ENCODE assay signal across 16 cellular contexts in genomic region chr11:33248416-33248957, GRCh38. TPM values are rescaled to one million over a fixed set of nuclear protein-coding genes. Genes with fewer than 3 reads are reported as not detected.
DNase-seq lines count a peak whose midpoint lies in the region; FAIRE-seq and TF ChIP-seq lines count a peak whose summit lies in the region.
"Had no signal": no experiment of that assay in that cellular context is flagged by ENCODE, and none has a peak within 500 bp of the region (broad histone marks: within the 10 kb centered on the region; RNA-seq: fewer than 3 reads in every experiment).

No MANE protein-coding gene starts in this region.

- no peak overlapping the region for H3K4me3 Mint-ChIP-seq in chondrocyte (ENCODE audit: unreplicated experiment)
- H3K4me3 Mint-ChIP-seq in nephron progenitor cell: no peak overlapping the region
- H3K4me3 Mint-ChIP-seq: activated CD4-positive, alpha-beta T cell treated with anti-CD3 and anti-CD28 coated beads, Interleukin-2, amount 10 ng/mL, durations not matched to agents 7 days and 5 days; CD4-positive, alpha-beta memory T cell had no signal

- H3K4me1 Mint-ChIP-seq in chondrocyte (ENCODE audit: low read depth) (peaks cover 10% of the 10 kb centered on the region), nephron progenitor cell (no peaks in the 10 kb centered on the region)
- H3K4me1 Mint-ChIP-seq: activated CD4-positive, alpha-beta T cell treated with anti-CD3 and anti-CD28 coated beads, Interleukin-2, amount 10 ng/mL, durations not matched to agents 7 days and 5 days; CD4-positive, alpha-beta memory T cell had no signal

- TF ChIP-seq CTCF in chondrocyte (IDR thresholded peaks at IDR 0.05): no peak
- no peak for TF ChIP-seq CTCF in kidney (IDR thresholded peaks at IDR 0.05; ENCODE audit: borderline replicate concordance, extremely low read depth, insufficient read depth)
- TF ChIP-seq CTCF in thyroid gland (IDR thresholded peaks at IDR 0.05): no peak
- TF ChIP-seq CTCF in nephron progenitor cell (IDR thresholded peaks at IDR 0.05): no peak
- TF ChIP-seq CTCF in hepatocyte (IDR thresholded peaks at IDR 0.05; ENCODE audit: poor library complexity): no peak

- H3K27ac Mint-ChIP-seq in chondrocyte (ENCODE audit: unreplicated experiment) (peak overlapping the region; percentile 74), nephron progenitor cell (no peak overlapping the region)
- H3K27ac Mint-ChIP-seq: activated CD4-positive, alpha-beta T cell treated with anti-CD3 and anti-CD28 coated beads, Interleukin-2, amount 10 ng/mL, durations not matched to agents 7 days and 5 days; CD4-positive, alpha-beta memory T cell had no signal

- intact Hi-C loops in kidney (cut with DNase I): no loop called here
- intact Hi-C loops in thyroid gland (cut with DNase I): no loop called here

- no peaks in the 10 kb centered on the region for H4K20me1 ChIP-seq in hepatocyte (ENCODE audit: insufficient read depth, poor library complexity, severe bottlenecking)

- no peak overlapping the region for H3K9ac ChIP-seq in kidney (ENCODE audit: low read length in 2 of 2)

- H3K4me2 ChIP-seq in hepatocyte: no peak overlapping the region

- no peak overlapping the region for H3K4me3 ChIP-seq in kidney (ENCODE audit: low read length in 2 of 2)
- no peak overlapping the region for H3K4me3 ChIP-seq in thyroid gland (replicated peaks in 1 of 3)
- H3K4me3 ChIP-seq in hepatocyte: no peak overlapping the region

- WGBS in thyroid gland, 2 donors: 40 to 45% methylated on average over 5 of the region's 5 CpGs
- WGBS in hepatocyte (ENCODE audit: low lambda C conversion rate, missing lambda C conversion rate): 91% methylated on average over 5 of the region's 5 CpGs

- H3K9me3 Mint-ChIP-seq in chondrocyte (ENCODE audit: low read depth) (no peaks in the 10 kb centered on the region), nephron progenitor cell (peaks cover 3% of the 10 kb centered on the region)
- H3K9me3 Mint-ChIP-seq: activated CD4-positive, alpha-beta T cell treated with anti-CD3 and anti-CD28 coated beads, Interleukin-2, amount 10 ng/mL, durations not matched to agents 7 days and 5 days; CD4-positive, alpha-beta memory T cell had no signal

- H3K9me3 ChIP-seq in kidney (ENCODE audit: control insufficient read depth in 1 of 2, low read length in 2 of 2): no peaks in the 10 kb centered on the region
- H3K9me3 ChIP-seq in thyroid gland: no peaks in the 10 kb centered on the region
- no peaks in the 10 kb centered on the region for H3K9me3 ChIP-seq in hepatocyte (ENCODE audit: low read depth)

- no peaks in the 10 kb centered on the region for H3K79me2 ChIP-seq in hepatocyte

- H3K27me3 ChIP-seq in thyroid gland (no peaks in the 10 kb centered on the region), hepatocyte (no peaks in the 10 kb centered on the region)

- H3K27me3 Mint-ChIP-seq in chondrocyte (ENCODE audit: low read depth) (no peaks in the 10 kb centered on the region), nephron progenitor cell (ENCODE audit: low read depth, poor library complexity) (peaks cover 15% of the 10 kb centered on the region)

- FAIRE-seq in kidney (lab: Jason Lieb, UNC): peak; percentile 58

- H2AFZ ChIP-seq in hepatocyte: no peak overlapping the region

- DNase-seq in GM04504 (ENCODE audit: low read depth) (peak; percentile 43), chondrocyte (ENCODE audit: low spot score) (no peak), kidney (no peak), thyroid gland (peak in 1 of 2 donors; percentile 34), nephron progenitor cell (no peak), hepatocyte (ENCODE audit: low spot score) (no peak)
- DNase-seq in stimulated activated CD4-positive, alpha-beta T cell treated with anti-CD3 and anti-CD28 coated beads, Interleukin-2, amount 100 ng/mL, for 48 hours: no peak
- DNase-seq: activated CD4-positive, alpha-beta T cell treated with anti-CD3 and anti-CD28 coated beads, Interleukin-2, amount 10 ng/mL, durations not matched to agents 7 days and 5 days; activated T-cell treated with anti-CD3 and anti-CD28 coated beads, Interleukin-2, amount 50 U/mL, for 1 hour; CD4-positive, alpha-beta memory T cell; cerebellar nuclear complex; NCI-H1436; SHP77; stimulated activated naive CD4-positive, alpha-beta T cell; T-helper 9 cell had no signal

- H3K36me3 ChIP-seq in kidney (ENCODE audit: control insufficient read depth in 1 of 2, insufficient read depth in 2 of 2, low read length in 2 of 2) (no peaks in the 10 kb centered on the region), thyroid gland (no peaks in the 10 kb centered on the region), hepatocyte (replicated peaks; ENCODE audit: insufficient read depth, low read depth) (no peaks in the 10 kb centered on the region)

- peak in 1 of 2 donors; percentile 12 for TF ChIP-seq POLR2A in thyroid gland (IDR thresholded peaks at IDR 0.05)

- H3K9me2 ChIP-seq in hepatocyte (replicated peaks; ENCODE audit: insufficient read depth): no peaks in the 10 kb centered on the region

- H3K36me3 Mint-ChIP-seq in chondrocyte (ENCODE audit: low read depth) (no peaks in the 10 kb centered on the region), nephron progenitor cell (ENCODE audit: low read depth) (no peaks in the 10 kb centered on the region)
- H3K36me3 Mint-ChIP-seq: CD4-positive, alpha-beta memory T cell had no signal

- H3K4me1 ChIP-seq in kidney (ENCODE audit: control insufficient read depth in 1 of 2, insufficient read depth in 1 of 2, low read depth in 1 of 2, low read length in 2 of 2) (peaks cover 0 to 4% of the 10 kb centered on the region in 2 donors), thyroid gland (peaks cover 6 to 14% of the 10 kb centered on the region in 2 donors), hepatocyte (ENCODE audit: insufficient read depth) (no peaks in the 10 kb centered on the region)

- H3K27ac ChIP-seq in kidney (ENCODE audit: low read depth in 2 of 2, low read length in 2 of 2): peak overlapping the region; percentile 5 to 77
- peak overlapping the region; percentile 47 to 75 (median 69) for H3K27ac ChIP-seq in thyroid gland
- H3K27ac ChIP-seq in hepatocyte: no peak overlapping the region
- H3K27ac ChIP-seq: epithelial cell of prostate had no signal

RNA-seq across cellular contexts. Expression of gene HIPK3, which starts 8.7 kb away (rescaled TPM):
- total RNA-seq in chondrocyte (77.6 to 83.0 TPM (median 80.1 TPM) in 3 replicates), kidney (162 TPM), thyroid gland (100 to 1,000 TPM; 156 to 377 (median 216) TPM), hepatocyte (123 and 124 TPM in 2 replicates)
- polyA plus RNA-seq in kidney (ENCODE audit: insufficient read depth, low read depth, low replicate concordance) (17.3 TPM), hepatocyte (25.0 and 26.9 TPM in 2 replicates)
